1 cellular context compared by ENCODE assay signal in genomic region chr2:71129114-71129890, GRCh38.
TF ChIP-seq lines count a peak whose summit lies in the region.

No MANE protein-coding gene starts in this region.

TF ChIP-seq in K562, 482 proteins besides CTCF, POLR2A, EP300 and RAD21:
- TF ChIP-seq ZNF165 (CRISPR knock-in tag; IDR thresholded peaks at IDR 0.05; ENCODE audit: borderline replicate concordance) (no peak), MTF1 (CRISPR knock-in tag; IDR thresholded peaks at IDR 0.05; ENCODE audit: borderline replicate concordance) (no peak), ARHGAP35 (IDR thresholded peaks at IDR 0.05; ENCODE audit: partially characterized antibody) (no peak), ZBTB43 (CRISPR knock-in tag; IDR thresholded peaks at IDR 0.05) (no peak), ZNF324 (CRISPR knock-in tag; IDR thresholded peaks at IDR 0.05) (no peak), NFXL1 (CRISPR knock-in tag; IDR thresholded peaks at IDR 0.05) (no peak), PBX2 (CRISPR knock-in tag; IDR thresholded peaks at IDR 0.05; ENCODE audit: low read depth) (no peak), PBX2 (tag; conservative IDR thresholded peaks at IDR 0.05; ENCODE audit: low read depth) (0 out of 2 replicates have a peak, but pooled peaks have one; percentile 13), ELF2 (CRISPR knock-in tag; IDR thresholded peaks at IDR 0.05) (no peak), MEIS2 (IDR thresholded peaks at IDR 0.05; ENCODE audit: partially characterized antibody) (peak; percentile 15), ZNF766 (CRISPR knock-in tag; conservative IDR thresholded peaks at IDR 0.05) (0 out of 2 replicates have a peak, but pooled peaks have one; percentile 16), ZMIZ1 (IDR thresholded peaks at IDR 0.05; ENCODE audit: low read depth in 2 of 2, low read length in 2 of 2) (no peak), HINFP (tag; conservative IDR thresholded peaks at IDR 0.05; ENCODE audit: low read depth) (0 out of 2 replicates have a peak, but pooled peaks have one; percentile 29), YY1 (IDR thresholded peaks at IDR 0.05; ENCODE audit: borderline replicate concordance in 1 of 3, control insufficient read depth in 1 of 3, extremely low read depth in 1 of 3, insufficient read depth in 3 of 3, insufficient read length in 1 of 3, insufficient replicate concordance in 2 of 3, low read depth in 1 of 3, low read length in 2 of 3) (no peak), MEF2D (tag; conservative IDR thresholded peaks at IDR 0.05; ENCODE audit: low read depth) (no peak), POLR2AphosphoS2 (IDR thresholded peaks at IDR 0.05; ENCODE audit: low read length) (no peak), TAF7 (tag; IDR thresholded peaks at IDR 0.05) (no peak), FOSL1 (tag; conservative IDR thresholded peaks at IDR 0.05) (no peak), PKNOX1 (IDR thresholded peaks at IDR 0.05) (peak; percentile 80), SP1 (CRISPR knock-in tag; IDR thresholded peaks at IDR 0.05) (no peak), ZNF133 (CRISPR knock-in tag; IDR thresholded peaks at IDR 0.05) (no peak), ZNF639 (CRISPR knock-in tag; conservative IDR thresholded peaks at IDR 0.05 in 1 of 2, IDR thresholded peaks at IDR 0.05 in 1 of 2) (no peak), COPS2 (conservative IDR thresholded peaks at IDR 0.05) (no peak), HSF4 (CRISPR knock-in tag; IDR thresholded peaks at IDR 0.05; ENCODE audit: borderline replicate concordance) (no peak), NR2C2 (CRISPR knock-in tag; IDR thresholded peaks at IDR 0.05) (no peak), NR2C2 (tag; IDR thresholded peaks at IDR 0.05) (no peak), ZNF407 (IDR thresholded peaks at IDR 0.05; ENCODE audit: low read depth) (no peak), SRF (CRISPR knock-in tag; IDR thresholded peaks at IDR 0.05) (0 out of 4 replicates have a peak, but pooled peaks of 1 of the 2 experiments have one; percentile 6), ZFPM2 (CRISPR knock-in tag; IDR thresholded peaks at IDR 0.05) (no peak), XRCC3 (IDR thresholded peaks at IDR 0.05) (no peak), MCM7 (IDR thresholded peaks at IDR 0.05) (no peak), STAT5A (IDR thresholded peaks at IDR 0.05; ENCODE audit: borderline replicate concordance, low read length) (no peak), HOXB6 (CRISPR knock-in tag; IDR thresholded peaks at IDR 0.05; ENCODE audit: borderline replicate concordance) (no peak), MEF2A (IDR thresholded peaks at IDR 0.05; ENCODE audit: control insufficient read depth, low read depth, low read length) (peak; percentile 46; the same call in 1 of the 2 replicates), RUNX1 (IDR thresholded peaks at IDR 0.05; ENCODE audit: low read depth) (no peak), PTTG1 (tag; IDR thresholded peaks at IDR 0.05; ENCODE audit: low read depth) (no peak), ZBTB8A (IDR thresholded peaks at IDR 0.05; ENCODE audit: partially characterized antibody) (no peak), RBM34 (IDR thresholded peaks at IDR 0.05; ENCODE audit: borderline replicate concordance, insufficient read depth, low read length) (no peak), NCOA1 (IDR thresholded peaks at IDR 0.05; ENCODE audit: low read depth) (no peak), NRF1 (conservative IDR thresholded peaks at IDR 0.05 in 1 of 2, IDR thresholded peaks at IDR 0.05 in 1 of 2) (no peak), SIN3A (IDR thresholded peaks at IDR 0.05; ENCODE audit: borderline replicate concordance in 2 of 2, control insufficient read depth in 1 of 2, low read depth in 2 of 2, low read length in 2 of 2) (peak in 1 of 2 experiments; percentile 4; a peak in 1 of 4 replicates)
